8 cellular contexts compared by ENCODE assay signal in the genomic region with DNA sequence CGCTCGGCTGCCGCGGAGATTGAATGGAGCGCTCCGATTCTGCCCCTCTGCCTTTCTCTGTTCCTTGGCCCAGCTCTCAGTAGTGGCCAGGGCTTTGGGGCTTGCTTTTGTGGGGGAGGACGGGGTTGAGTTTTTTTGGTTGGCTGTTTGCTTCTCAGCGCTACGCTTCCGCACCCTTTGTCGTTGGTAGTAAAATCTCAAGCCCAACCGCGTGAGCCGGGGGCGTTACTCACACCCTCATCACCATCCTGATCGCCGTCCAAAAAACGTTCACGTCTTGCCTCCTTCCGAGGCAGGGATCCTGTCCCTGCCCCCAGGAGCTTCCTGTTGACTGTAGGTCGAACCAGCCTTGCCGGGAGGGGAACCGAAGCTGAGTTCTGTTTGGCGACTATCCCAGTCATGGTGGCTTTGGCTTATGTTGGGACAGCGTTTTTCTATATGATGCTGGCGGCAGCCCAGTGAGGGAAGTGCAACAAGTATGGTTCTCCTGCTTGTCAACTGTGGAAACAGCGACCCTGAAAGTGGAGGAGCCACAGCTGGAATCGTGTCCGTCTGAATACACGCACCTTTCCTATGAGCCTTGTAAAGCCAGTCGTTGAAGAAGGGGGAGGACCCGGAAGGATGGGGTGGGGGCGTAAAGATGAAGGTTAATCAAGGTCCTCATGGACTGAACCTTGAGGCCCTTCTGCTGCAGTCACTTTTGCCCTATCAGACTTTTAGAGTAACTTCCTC. TPM values are rescaled to one million over a fixed set of nuclear protein-coding genes. Genes with fewer than 3 reads are reported as not detected.
DNase-seq lines count a peak whose midpoint lies in the region; ATAC-seq and TF ChIP-seq lines count a peak whose summit lies in the region.

No MANE protein-coding gene starts in this region.

- H3K4me3 ChIP-seq in neural cell (ENCODE audit: low read length): peak overlapping the region; percentile 81
- peak overlapping the region; percentile 68 to 91 (median 78) for H3K4me3 ChIP-seq in stomach

- ATAC-seq in GM18870 (IDR thresholded peaks at IDR 0.05; ENCODE audit: unreplicated experiment) (peak; percentile 22), HG03196 (IDR thresholded peaks at IDR 0.05; ENCODE audit: unreplicated experiment) (peak; percentile 26)
- peak; percentile 70 to 72 for ATAC-seq in activated T-cell treated with anti-CD3 and anti-CD28 coated beads, Interleukin-2, amount 50 U/mL, for 72 hours (replicated peaks in 1 of 2)

- H3F3A ChIP-seq in neural cell (ENCODE audit: insufficient read depth, low read length, poor library complexity, severe bottlenecking): no peaks in the 10 kb centered on the region

- H3K79me2 ChIP-seq in neural cell (replicated peaks; ENCODE audit: insufficient read depth, low read length): peaks cover 22% of the 10 kb centered on the region

- no peaks in the 10 kb centered on the region for H3K9me3 Mint-ChIP-seq in activated T-cell treated with anti-CD3 and anti-CD28 coated beads, Interleukin-2, amount 50 U/mL, for 72 hours

- H3K27me3 Mint-ChIP-seq in activated T-cell treated with anti-CD3 and anti-CD28 coated beads, Interleukin-2, amount 50 U/mL, for 72 hours (ENCODE audit: low read depth): no peaks in the 10 kb centered on the region

- H3K27ac ChIP-seq in neural cell (ENCODE audit: low read length) (no peak overlapping the region), stomach (peak overlapping the region; percentile 90 to 96 (median 95))

- H3K9me3 ChIP-seq in neural cell (ENCODE audit: low read length): no peaks in the 10 kb centered on the region
- no peaks in the 10 kb centered on the region for H3K9me3 ChIP-seq in stomach

- TF ChIP-seq EP300 in neural cell (conservative IDR thresholded peaks at IDR 0.05; ENCODE audit: poor library complexity, severe bottlenecking) (no peak), stomach (IDR thresholded peaks at IDR 0.05) (no peak)

- peaks cover 66% of the 10 kb centered on the region for H3K4me1 Mint-ChIP-seq in activated T-cell treated with anti-CD3 and anti-CD28 coated beads, Interleukin-2, amount 50 U/mL, for 72 hours (ENCODE audit: low read depth)

- peak overlapping the region; percentile 95 to 97 for H3K4me3 Mint-ChIP-seq in activated T-cell treated with anti-CD3 and anti-CD28 coated beads, Interleukin-2, amount 50 U/mL, for 72 hours

- peaks cover 7% of the 10 kb centered on the region in 2 donors for H3K36me3 Mint-ChIP-seq in activated T-cell treated with anti-CD3 and anti-CD28 coated beads, Interleukin-2, amount 50 U/mL, for 72 hours (ENCODE audit: insufficient read depth in 2 of 2)

- H3K9me2 ChIP-seq in neural cell (ENCODE audit: insufficient read depth, low read length): no peaks in the 10 kb centered on the region

- TF ChIP-seq RAD21 in neural cell (conservative IDR thresholded peaks at IDR 0.05): no peak

- TF ChIP-seq CTCF in neural cell (IDR thresholded peaks at IDR 0.05; ENCODE audit: poor library complexity, severe bottlenecking) (no peak), stomach (IDR thresholded peaks at IDR 0.05) (peak in 1 of 7 experiments; percentile 7)

- peak overlapping the region; percentile 87 for H2AFZ ChIP-seq in neural cell (ENCODE audit: low read depth, low read length)

- H3K9ac ChIP-seq in neural cell (ENCODE audit: low read length): peak overlapping the region; percentile 61

- H3K36me3 ChIP-seq in neural cell (ENCODE audit: insufficient read depth, low read length) (no peaks in the 10 kb centered on the region), stomach (no peaks in the 10 kb centered on the region)

- no peaks in the 10 kb centered on the region for H4K20me1 ChIP-seq in neural cell (ENCODE audit: insufficient read depth)

- TF ChIP-seq POLR2A in stomach (IDR thresholded peaks at IDR 0.05): no peak

- peak; percentile 74 for DNase-seq in AG08396 (ENCODE audit: low spot score)
- DNase-seq in activated T-cell treated with anti-CD3 and anti-CD28 coated beads, Interleukin-2, amount 50 U/mL, for 72 hours: peak; percentile 79 to 81
- DNase-seq in fibroblast of peridontal ligament (ENCODE audit: extremely low read depth): peak; percentile 78
- peak; percentile 66 for DNase-seq in stomach

- H3K4me2 ChIP-seq in neural cell (ENCODE audit: low read length): peak overlapping the region; percentile 15

- 5 to 10% (median 6%) methylated on average over 18 to 33 of the region's 33 CpGs for WGBS in stomach, 5 donors

- intact Hi-C loops in stomach (cut with DNase I; ENCODE audit: low total_unique reads): no loop called here

- peak overlapping the region; percentile 98 for H3K27ac Mint-ChIP-seq in activated T-cell treated with anti-CD3 and anti-CD28 coated beads, Interleukin-2, amount 50 U/mL, for 72 hours

- H3K27me3 ChIP-seq in neural cell (ENCODE audit: insufficient read depth, low read depth, low read length): peaks cover 5% of the 10 kb centered on the region
- H3K27me3 ChIP-seq in stomach: peaks cover 0 to 11% (median 0%) of the 10 kb centered on the region in 3 donors

- H3K4me1 ChIP-seq in stomach: peaks cover 15 to 50% (median 30%) of the 10 kb centered on the region in 4 donors

TF ChIP-seq in PFSK-1, 5 proteins besides CTCF, POLR2A, EP300 and RAD21:
- peak; percentile 68 for TF ChIP-seq FOXP2 (optimal IDR thresholded peaks at IDR 0.05; ENCODE audit: borderline replicate concordance, extremely low read depth, extremely low read length, insufficient read depth)
- no peak for TF ChIP-seq SIN3A (IDR thresholded peaks at IDR 0.05; ENCODE audit: borderline replicate concordance, insufficient read depth, low read length)
- TF ChIP-seq TAF1 (IDR thresholded peaks at IDR 0.05; ENCODE audit: borderline replicate concordance, insufficient read depth, low read length): no peak

TF ChIP-seq in neural cell, 6 proteins besides CTCF, POLR2A, EP300 and RAD21:
- TF ChIP-seq TAF1 (IDR thresholded peaks at IDR 0.05; ENCODE audit: low read depth) (no peak), POLR2AphosphoS5 (IDR thresholded peaks at IDR 0.05) (no peak), EZH2 (IDR thresholded peaks at IDR 0.05; ENCODE audit: borderline replicate concordance, insufficient read depth, low read length, poor library complexity, severe bottlenecking) (no peak), MXI1 (conservative IDR thresholded peaks at IDR 0.05; ENCODE audit: poor library complexity, severe bottlenecking) (no peak), SMC3 (conservative IDR thresholded peaks at IDR 0.05; ENCODE audit: poor library complexity) (no peak)
- TF ChIP-seq, protein P1, sequence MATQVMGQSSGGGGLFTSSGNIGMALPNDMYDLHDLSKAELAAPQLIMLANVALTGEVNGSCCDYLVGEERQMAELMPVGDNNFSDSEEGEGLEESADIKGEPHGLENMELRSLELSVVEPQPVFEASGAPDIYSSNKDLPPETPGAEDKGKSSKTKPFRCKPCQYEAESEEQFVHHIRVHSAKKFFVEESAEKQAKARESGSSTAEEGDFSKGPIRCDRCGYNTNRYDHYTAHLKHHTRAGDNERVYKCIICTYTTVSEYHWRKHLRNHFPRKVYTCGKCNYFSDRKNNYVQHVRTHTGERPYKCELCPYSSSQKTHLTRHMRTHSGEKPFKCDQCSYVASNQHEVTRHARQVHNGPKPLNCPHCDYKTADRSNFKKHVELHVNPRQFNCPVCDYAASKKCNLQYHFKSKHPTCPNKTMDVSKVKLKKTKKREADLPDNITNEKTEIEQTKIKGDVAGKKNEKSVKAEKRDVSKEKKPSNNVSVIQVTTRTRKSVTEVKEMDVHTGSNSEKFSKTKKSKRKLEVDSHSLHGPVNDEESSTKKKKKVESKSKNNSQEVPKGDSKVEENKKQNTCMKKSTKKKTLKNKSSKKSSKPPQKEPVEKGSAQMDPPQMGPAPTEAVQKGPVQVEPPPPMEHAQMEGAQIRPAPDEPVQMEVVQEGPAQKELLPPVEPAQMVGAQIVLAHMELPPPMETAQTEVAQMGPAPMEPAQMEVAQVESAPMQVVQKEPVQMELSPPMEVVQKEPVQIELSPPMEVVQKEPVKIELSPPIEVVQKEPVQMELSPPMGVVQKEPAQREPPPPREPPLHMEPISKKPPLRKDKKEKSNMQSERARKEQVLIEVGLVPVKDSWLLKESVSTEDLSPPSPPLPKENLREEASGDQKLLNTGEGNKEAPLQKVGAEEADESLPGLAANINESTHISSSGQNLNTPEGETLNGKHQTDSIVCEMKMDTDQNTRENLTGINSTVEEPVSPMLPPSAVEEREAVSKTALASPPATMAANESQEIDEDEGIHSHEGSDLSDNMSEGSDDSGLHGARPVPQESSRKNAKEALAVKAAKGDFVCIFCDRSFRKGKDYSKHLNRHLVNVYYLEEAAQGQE (IDR thresholded peaks at IDR 0.05; ENCODE audit: borderline replicate concordance): no peak

RNA-seq across cellular contexts. Expression of a gene that starts 0.8 kb away (rescaled TPM):
- polyA plus RNA-seq in PFSK-1 (2012; ENCODE audit: insufficient read length, low read depth): 4.2 TPM
- total RNA-seq in activated T-cell treated with anti-CD3 and anti-CD28 coated beads, Interleukin-2, amount 50 U/mL, for 72 hours: 10 to 100 TPM; 15.3 to 22.5 TPM
- polyA plus RNA-seq in neural cell (7.4 and 12.0 TPM in 2 replicates), stomach (10 to 100 TPM; 12.1 to 41.7 (median 31.4) TPM)
- 18.4 and 20.5 TPM in 2 replicates for polyA minus RNA-seq in neural cell
- total RNA-seq in stomach: 100 to 1,000 TPM in 1 of 5 donors, 10 to 100 TPM in 2, 1 to 10 TPM in 2; 6.4 to 147 (median 42.4) TPM
